8 cellular contexts compared by ENCODE assay signal in genomic region chr4:162650166-162650565, GRCh38.
"Had no signal": no experiment of that assay in that cellular context is flagged by ENCODE, and none has a peak within 500 bp of the region (broad histone marks: within the 10 kb centered on the region; RNA-seq: fewer than 3 reads in every experiment).

No MANE protein-coding gene starts in this region.

- H3K27ac ChIP-seq: GM23248, HL-60 had no signal

- H3K4me1 ChIP-seq: HAP-1 had no signal

- H3K9me3 ChIP-seq: HAP-1 had no signal

- ATAC-seq: HCT116 had no signal

- H3K9ac ChIP-seq: GM23248 had no signal

- H2AFZ ChIP-seq: GM23248 had no signal

- H3K4me3 ChIP-seq: GM23248, HAP-1 had no signal

- DNase-seq: GM23248, GOT3, H7, HFFc6, KBM-7 had no signal

- H3K36me3 ChIP-seq: HAP-1 had no signal
